2 cellular contexts compared by ENCODE assay signal in the genomic region with DNA sequence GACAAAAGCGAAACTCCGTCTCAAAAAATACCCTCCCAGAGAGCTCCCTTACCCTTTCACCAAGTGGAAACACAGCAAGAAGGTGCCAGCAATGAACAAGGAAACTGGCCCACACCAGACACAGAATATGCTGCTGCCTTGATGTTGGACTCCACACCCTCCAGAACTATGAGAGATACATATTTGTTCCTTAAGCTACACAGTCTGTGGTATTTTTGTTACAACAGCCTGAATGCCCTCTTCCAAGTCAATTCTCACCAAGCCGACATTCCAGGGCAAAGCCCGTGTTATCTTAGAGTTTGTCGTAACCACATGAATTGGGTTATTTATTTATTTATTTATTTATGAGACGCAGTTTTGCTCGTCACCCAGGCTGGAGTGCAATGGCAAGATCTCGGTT.
TF ChIP-seq lines count a peak whose summit lies in the region.

No MANE protein-coding gene starts in this region.

TF ChIP-seq in SK-N-SH treated with all-trans-retinoic acid at 6 μM for 48 hours, 23 proteins besides CTCF, POLR2A, EP300 and RAD21:
- TF ChIP-seq GLIS3 (CRISPR knock-in tag; IDR thresholded peaks at IDR 0.05) (no peak), OSR1 (CRISPR knock-in tag; IDR thresholded peaks at IDR 0.05) (no peak), PPARA (CRISPR knock-in tag; IDR thresholded peaks at IDR 0.05; ENCODE audit: borderline replicate concordance) (no peak), RARB (CRISPR knock-in tag; IDR thresholded peaks at IDR 0.05) (no peak), ZNF8 (CRISPR knock-in tag; IDR thresholded peaks at IDR 0.05) (no peak)
- TF ChIP-seq, protein P1, sequence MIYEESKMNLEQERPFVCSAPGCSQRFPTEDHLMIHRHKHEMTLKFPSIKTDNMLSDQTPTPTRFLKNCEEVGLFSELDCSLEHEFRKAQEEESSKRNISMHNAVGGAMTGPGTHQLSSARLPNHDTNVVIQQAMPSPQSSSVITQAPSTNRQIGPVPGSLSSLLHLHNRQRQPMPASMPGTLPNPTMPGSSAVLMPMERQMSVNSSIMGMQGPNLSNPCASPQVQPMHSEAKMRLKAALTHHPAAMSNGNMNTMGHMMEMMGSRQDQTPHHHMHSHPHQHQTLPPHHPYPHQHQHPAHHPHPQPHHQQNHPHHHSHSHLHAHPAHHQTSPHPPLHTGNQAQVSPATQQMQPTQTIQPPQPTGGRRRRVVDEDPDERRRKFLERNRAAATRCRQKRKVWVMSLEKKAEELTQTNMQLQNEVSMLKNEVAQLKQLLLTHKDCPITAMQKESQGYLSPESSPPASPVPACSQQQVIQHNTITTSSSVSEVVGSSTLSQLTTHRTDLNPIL (CRISPR knock-in tag; IDR thresholded peaks at IDR 0.05; ENCODE audit: low read depth): no peak
TF ChIP-seq in SK-N-SH treated with all-trans-retinoic acid at 6 μM for 48 hours: peak in this region for 0.

TF ChIP-seq in SK-N-SH, 30 proteins besides CTCF, POLR2A, EP300 and RAD21:
- no peak for TF ChIP-seq IRF3 (IDR thresholded peaks at IDR 0.05; ENCODE audit: low read depth, low read length)
- TF ChIP-seq MEF2A (IDR thresholded peaks at IDR 0.05; ENCODE audit: borderline replicate concordance, low read depth): no peak
- TF ChIP-seq, protein P2, sequence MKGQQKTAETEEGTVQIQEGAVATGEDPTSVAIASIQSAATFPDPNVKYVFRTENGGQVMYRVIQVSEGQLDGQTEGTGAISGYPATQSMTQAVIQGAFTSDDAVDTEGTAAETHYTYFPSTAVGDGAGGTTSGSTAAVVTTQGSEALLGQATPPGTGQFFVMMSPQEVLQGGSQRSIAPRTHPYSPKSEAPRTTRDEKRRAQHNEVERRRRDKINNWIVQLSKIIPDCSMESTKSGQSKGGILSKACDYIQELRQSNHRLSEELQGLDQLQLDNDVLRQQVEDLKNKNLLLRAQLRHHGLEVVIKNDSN (IDR thresholded peaks at IDR 0.05; ENCODE audit: borderline replicate concordance, low read depth): no peak
